Comparison of ENCODE assay signal across 10 cellular contexts in genomic region chr2:204108874-204109295, GRCh38.
DNase-seq lines count a peak whose midpoint lies in the region; ATAC-seq and TF ChIP-seq lines count a peak whose summit lies in the region.
"Had no signal": no experiment of that assay in that cellular context is flagged by ENCODE, and none has a peak within 500 bp of the region (broad histone marks: within the 10 kb centered on the region; RNA-seq: fewer than 3 reads in every experiment).

No MANE protein-coding gene starts in this region.

- peak overlapping the region in 9 of 10 experiments; percentile 12 to 43 (median 22); a peak in 12 of 20 replicates for H3K4me3 ChIP-seq in BLaER1 treated with 17β-estradiol and CSF1 and Interleukin-3, amounts not matched to agents 10 nM and 100 nM

- H3K9me3 Mint-ChIP-seq in activated naive CD4-positive, alpha-beta T cell treated with anti-CD3 and anti-CD28 coated beads, Interleukin-2, amount 50 U/mL, for 72 hours: peaks cover 0 to 1% of the 10 kb centered on the region in 2 donors
- H3K9me3 Mint-ChIP-seq in nephron: no peaks in the 10 kb centered on the region
- H3K9me3 Mint-ChIP-seq: CD14-positive monocyte had no signal

- H3K4me2 ChIP-seq in BLaER1 treated with 17β-estradiol and CSF1 and Interleukin-3, amounts not matched to agents 10 nM and 100 nM: peak overlapping the region; percentile 81 to 97 (median 93)

- H3K27me3 Mint-ChIP-seq in nephron (ENCODE audit: low read depth): peaks cover 8% of the 10 kb centered on the region

- no peaks in the 10 kb centered on the region for H3K9me3 ChIP-seq in BLaER1 treated with 17β-estradiol and CSF1 and Interleukin-3, amounts not matched to agents 10 nM and 100 nM (replicated peaks in 1 of 11)

- ATAC-seq in HG02610 (IDR thresholded peaks at IDR 0.05; ENCODE audit: unreplicated experiment) (peak; percentile 50), GM21423 (IDR thresholded peaks at IDR 0.05; ENCODE audit: unreplicated experiment) (no peak), HG03175 (IDR thresholded peaks at IDR 0.05; ENCODE audit: unreplicated experiment) (no peak), GM19035 (IDR thresholded peaks at IDR 0.05; ENCODE audit: unreplicated experiment) (no peak)
- peak; percentile 66 to 74 for ATAC-seq in activated naive CD4-positive, alpha-beta T cell treated with anti-CD3 and anti-CD28 coated beads, Interleukin-2, amount 50 U/mL, for 72 hours

- H4K20me1 ChIP-seq in BLaER1 treated with 17β-estradiol and CSF1 and Interleukin-3, amounts not matched to agents 10 nM and 100 nM: no peaks in the 10 kb centered on the region

- H3K27me3 ChIP-seq in BLaER1 treated with 17β-estradiol and CSF1 and Interleukin-3, amounts not matched to agents 10 nM and 100 nM: peaks cover 0 to 8% (median 0%) of the 10 kb centered on the region in 11 experiments; a peak in 3 of 22 replicates

- TF ChIP-seq CTCF in nephron (IDR thresholded peaks at IDR 0.05; ENCODE audit: unreplicated experiment in 3 of 3): no peak

- H3K27ac ChIP-seq in BLaER1 treated with 17β-estradiol and CSF1 and Interleukin-3, amounts not matched to agents 10 nM and 100 nM: peak overlapping the region in 10 of 11 experiments; percentile 21 to 54 (median 40); a peak in 12 of 22 replicates

- H3K27ac Mint-ChIP-seq in activated naive CD4-positive, alpha-beta T cell treated with anti-CD3 and anti-CD28 coated beads, Interleukin-2, amount 50 U/mL, for 72 hours: peak overlapping the region; percentile 86
- peak overlapping the region; percentile 77 to 83 (median 77) for H3K27ac Mint-ChIP-seq in nephron

- peaks cover 54% of the 10 kb centered on the region for H3K4me1 Mint-ChIP-seq in nephron

- peak overlapping the region in 1 of 3 experiments; percentile 11 for H3K4me3 Mint-ChIP-seq in nephron
- H3K4me3 Mint-ChIP-seq: CD14-positive monocyte had no signal

- no peaks in the 10 kb centered on the region for H3K36me3 ChIP-seq in BLaER1 treated with 17β-estradiol and CSF1 and Interleukin-3, amounts not matched to agents 10 nM and 100 nM

- DNase-seq in activated naive CD4-positive, alpha-beta T cell treated with anti-CD3 and anti-CD28 coated beads, Interleukin-2, amount 50 U/mL, for 72 hours (ENCODE audit: low spot score in 2 of 2): peak in 1 of 2 donors; percentile 35
- no peak for DNase-seq in COLO829 (ENCODE audit: low spot score)
- DNase-seq: foreskin fibroblast had no signal

- H3K4me1 ChIP-seq in BLaER1 treated with 17β-estradiol and CSF1 and Interleukin-3, amounts not matched to agents 10 nM and 100 nM: peaks cover 43 to 79% (median 58%) of the 10 kb centered on the region in 10 experiments

- H3K9ac ChIP-seq in BLaER1 treated with 17β-estradiol and CSF1 and Interleukin-3, amounts not matched to agents 10 nM and 100 nM: peak overlapping the region in 8 of 11 experiments; percentile 1 to 50 (median 38); a peak in 11 of 22 replicates

- H3K36me3 Mint-ChIP-seq in activated naive CD4-positive, alpha-beta T cell treated with anti-CD3 and anti-CD28 coated beads, Interleukin-2, amount 50 U/mL, for 72 hours: peaks cover 0 to 2% of the 10 kb centered on the region in 2 donors
- no peaks in the 10 kb centered on the region for H3K36me3 Mint-ChIP-seq in nephron (ENCODE audit: low read depth)
- H3K36me3 Mint-ChIP-seq: CD14-positive monocyte had no signal

Comparison
In these comparisons a context has a peak if more than half of its experiments do, and no peak if none do; other contexts are left out.
1. ATAC-seq: peak in HG02610 (single experiment) and activated naive CD4-positive, alpha-beta T cell treated with anti-CD3 and anti-CD28 coated beads, Interleukin-2, amount 50 U/mL, for 72 hours (2 of 2); none in GM21423 (single experiment), HG03175 (single experiment) and GM19035 (single experiment).